In the genomic region with DNA sequence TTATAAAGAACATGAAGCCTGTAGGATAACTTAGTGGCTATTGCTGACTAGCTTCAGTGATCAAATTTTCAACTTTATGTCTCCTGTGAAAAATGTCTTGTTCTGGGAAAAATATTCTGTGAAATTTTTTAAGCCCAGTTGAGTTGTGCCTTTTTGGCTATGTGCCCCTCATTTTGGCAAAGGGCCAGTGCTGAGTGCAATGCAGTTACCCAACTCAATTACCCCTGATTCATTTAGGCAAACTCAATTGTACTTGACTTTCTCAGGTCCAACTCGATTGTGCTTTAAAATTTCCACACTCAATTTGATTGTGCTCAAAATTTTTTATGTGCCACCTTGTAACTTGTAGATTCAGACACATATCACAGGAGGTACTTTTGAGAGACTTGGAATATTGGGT, we compare ENCODE assay signal across 19 cellular contexts.
DNase-seq lines count a peak whose midpoint lies in the region; ATAC-seq and TF ChIP-seq lines count a peak whose summit lies in the region.
"Had no signal": no experiment of that assay in that cellular context is flagged by ENCODE, and none has a peak within 500 bp of the region (broad histone marks: within the 10 kb centered on the region; RNA-seq: fewer than 3 reads in every experiment).

No MANE protein-coding gene starts in this region.

- DNase-seq in NCI-H1092 (lab: John Stamatoyannopoulos, UW) (peak; percentile 9), NCI-H1092 treated with DMSO at 0.1 percent for 48 hours (lab: John Stamatoyannopoulos, UW) (no peak), EH (ENCODE audit: low read depth) (peak; percentile 8), adrenal gland (peak; percentile 24 to 62 (median 40)), lung (ENCODE audit: low spot score) (peak; percentile 44), DMS53 (lab: John Stamatoyannopoulos, UW) (no peak), upper lobe of right lung (no peak)
- DNase-seq: 8988T; activated T-cell treated with anti-CD3 and anti-CD28 coated beads, Interleukin-2, amount 50 U/mL, for 72 hours; IMR-90; kidney; mesenchymal stem cell; naive thymus-derived CD8-positive, alpha-beta T cell; stimulated activated CD4-positive, alpha-beta T cell treated with anti-CD3 and anti-CD28 coated beads, Interleukin-1b, Interleukin-23, amount 100 ng/mL, for 48 hours; SW 1271 had no signal

- 68 to 83% (median 74%) methylated on average over 1 of the region's 1 CpG for WGBS in adrenal gland, 4 donors
- WGBS in lung, 2 donors, result 61 to 72% methylated on average over 1 of the region's 1 CpG

- intact Hi-C loops in adrenal gland (cut with DNase I), result no loop called here
- intact Hi-C loops in upper lobe of right lung (cut with DNase I), result no loop called here

- no peak overlapping the region for H3K4me3 ChIP-seq in adrenal gland
- H3K4me3 ChIP-seq in lung, result no peak overlapping the region
- no peak overlapping the region for H3K4me3 ChIP-seq in upper lobe of right lung
- H3K4me3 ChIP-seq: BLaER1 had no signal

- H3K27me3 ChIP-seq in adrenal gland (no peaks in the 10 kb centered on the region), lung (ENCODE audit: control insufficient read depth, insufficient read depth) (no peaks in the 10 kb centered on the region), upper lobe of right lung (no peaks in the 10 kb centered on the region)
- H3K27me3 ChIP-seq: BLaER1 had no signal

- no peaks in the 10 kb centered on the region for H3K36me3 ChIP-seq in adrenal gland (replicated peaks in 1 of 2)
- H3K36me3 ChIP-seq in lung (ENCODE audit: control insufficient read depth in 2 of 2, insufficient read depth in 2 of 2, low read length in 2 of 2), result no peaks in the 10 kb centered on the region
- no peaks in the 10 kb centered on the region for H3K36me3 ChIP-seq in upper lobe of right lung
- H3K36me3 ChIP-seq: BLaER1 had no signal

- H3K27ac ChIP-seq in adrenal gland (no peak overlapping the region), lung (ENCODE audit: low read depth in 1 of 2, low read length in 1 of 2) (no peak overlapping the region), upper lobe of right lung (no peak overlapping the region)
- H3K27ac ChIP-seq: BLaER1, HL-60 had no signal

- TF ChIP-seq CTCF in adrenal gland (IDR thresholded peaks at IDR 0.05) (no peak), lung (IDR thresholded peaks at IDR 0.05; ENCODE audit: control extremely low read depth, extremely low read depth) (no peak), upper lobe of right lung (IDR thresholded peaks at IDR 0.05) (no peak)

- H3K4me1 ChIP-seq in adrenal gland (replicated peaks in 1 of 2) (peaks cover 0 to 7% of the 10 kb centered on the region in 2 donors), lung (ENCODE audit: control insufficient read depth in 2 of 2, insufficient read depth in 2 of 2, low read length in 2 of 2) (peaks cover 1 to 4% of the 10 kb centered on the region in 2 donors), upper lobe of right lung (no peaks in the 10 kb centered on the region)
- H3K4me1 ChIP-seq: BLaER1 had no signal

- H3K9me3 ChIP-seq in adrenal gland (replicated peaks in 1 of 3) (no peaks in the 10 kb centered on the region), lung (ENCODE audit: control insufficient read depth in 2 of 2, insufficient read depth in 1 of 2, low read length in 1 of 2) (peaks cover 0 to 2% of the 10 kb centered on the region in 2 donors), upper lobe of right lung (no peaks in the 10 kb centered on the region)
- H3K9me3 ChIP-seq: BLaER1 had no signal

- no peak for TF ChIP-seq POLR2A in adrenal gland (IDR thresholded peaks at IDR 0.05)

- ATAC-seq in lung (ENCODE audit: insufficient read depth, low FRiP score) (no peak), upper lobe of right lung (no peak), HG02610 (IDR thresholded peaks at IDR 0.05; ENCODE audit: unreplicated experiment) (no peak)
- ATAC-seq: activated naive CD4-positive, alpha-beta T cell treated with anti-CD3 and anti-CD28 coated beads, Interleukin-2, amount 50 U/mL, for 72 hours; activated T-cell treated with anti-CD3 and anti-CD28 coated beads, Interleukin-2, amount 50 U/mL, for 72 hours; naive thymus-derived CD8-positive, alpha-beta T cell had no signal

Comparison
In these comparisons a context has a peak if more than half of its experiments do, and no peak if none do; other contexts are left out.
1. DNase-seq: peak in NCI-H1092 (single experiment), EH (single experiment), adrenal gland (7 of 7) and lung (single experiment); none in NCI-H1092 treated with DMSO at 0.1 percent for 48 hours (single experiment), DMS53 (single experiment) and upper lobe of right lung (single experiment).